ENCODE assay signal across 8 cellular contexts in the genomic region with DNA sequence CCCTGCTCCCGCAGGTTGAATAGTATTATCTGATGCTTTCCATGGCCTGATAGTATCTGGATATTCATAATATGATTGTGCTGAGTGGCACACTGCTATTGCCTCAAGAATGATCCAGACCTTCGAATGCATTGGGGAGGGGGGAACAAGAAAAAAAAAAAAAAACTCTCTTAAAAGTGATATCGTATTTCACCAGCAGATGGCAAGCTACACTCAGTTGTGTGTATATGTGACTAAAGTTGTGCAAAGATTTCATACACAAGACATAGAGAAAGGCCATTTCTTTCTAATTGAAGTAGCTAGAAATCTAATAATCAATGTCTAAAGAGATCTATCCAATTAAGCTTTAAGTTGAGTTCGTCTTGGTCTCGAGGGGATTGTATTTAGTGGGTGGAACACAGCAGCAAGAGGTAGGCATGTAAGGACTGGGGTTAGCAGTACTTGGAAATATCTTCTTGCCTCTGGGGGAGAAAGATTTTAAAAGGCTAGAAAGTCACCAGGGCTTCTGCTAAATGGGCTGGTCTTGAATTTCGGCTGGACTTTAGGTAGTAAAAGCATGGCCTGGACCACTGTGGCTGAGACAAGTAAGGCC. TPM values are rescaled to one million over a fixed set of nuclear protein-coding genes. Genes with fewer than 3 reads are reported as not detected.
DNase-seq lines count a peak whose midpoint lies in the region; ATAC-seq, FAIRE-seq and TF ChIP-seq lines count a peak whose summit lies in the region.

No MANE protein-coding gene starts in this region.

- no peaks in the 10 kb centered on the region for H3K27me3 ChIP-seq in foreskin keratinocyte
- H3K27me3 ChIP-seq in gastrocnemius medialis, result no peaks in the 10 kb centered on the region
- H3K27me3 ChIP-seq in CD8-positive, alpha-beta T cell (ENCODE audit: insufficient read depth, low read length), result no peaks in the 10 kb centered on the region

- peak; percentile 25 for FAIRE-seq in D721Med (lab: Jason Lieb, UNC)

- CTCF ChIA-PET in CD8-positive, alpha-beta T cell (lab: Charles Lee), result no interaction called here

- peaks cover 2% of the 10 kb centered on the region for H3K27me3 Mint-ChIP-seq in CD8-positive, alpha-beta T cell (ENCODE audit: low read depth)

- no peak for ATAC-seq in foreskin keratinocyte
- ATAC-seq in gastrocnemius medialis, result peak in 1 of 2 donors; percentile 53
- ATAC-seq in GM18511 (IDR thresholded peaks at IDR 0.05; ENCODE audit: unreplicated experiment), result no peak
- ATAC-seq in CD8-positive, alpha-beta T cell, result no peak
- ATAC-seq in GM19452 (IDR thresholded peaks at IDR 0.05; ENCODE audit: unreplicated experiment), result no peak

- no peaks in the 10 kb centered on the region for H3K36me3 Mint-ChIP-seq in CD8-positive, alpha-beta T cell

- no peaks in the 10 kb centered on the region for H3K9me3 ChIP-seq in gastrocnemius medialis
- no peaks in the 10 kb centered on the region for H3K9me3 ChIP-seq in CD8-positive, alpha-beta T cell (ENCODE audit: low read length)

- TF ChIP-seq CTCF in D721Med (IDR thresholded peaks at IDR 0.05; ENCODE audit: insufficient read depth, missing control alignments) (peak; percentile 45), foreskin keratinocyte (conservative IDR thresholded peaks at IDR 0.05) (peak; percentile 40), gastrocnemius medialis (IDR thresholded peaks at IDR 0.05 in 4 of 5, conservative IDR thresholded peaks at IDR 0.05 in 1 of 5) (peak; percentile 33 to 59 (median 38))
- no peak for TF ChIP-seq CTCF in CD8-positive, alpha-beta T cell (IDR thresholded peaks at IDR 0.05)

- H3K27ac ChIP-seq in foreskin keratinocyte (no peak overlapping the region), gastrocnemius medialis (no peak overlapping the region)
- no peak overlapping the region for H3K27ac ChIP-seq in CD8-positive, alpha-beta T cell (ENCODE audit: low read depth, low read length)

- POLR2A ChIA-PET in CD8-positive, alpha-beta T cell (lab: Charles Lee), result no interaction called here

- H3K4me1 Mint-ChIP-seq in CD8-positive, alpha-beta T cell (ENCODE audit: low read depth), result no peaks in the 10 kb centered on the region

- H3K4me1 ChIP-seq in foreskin keratinocyte (no peaks in the 10 kb centered on the region), gastrocnemius medialis (peaks cover 5 to 12% of the 10 kb centered on the region in 2 donors)
- H3K4me1 ChIP-seq in CD8-positive, alpha-beta T cell (ENCODE audit: insufficient read depth, low read length), result no peaks in the 10 kb centered on the region

- in situ Hi-C loops in gastrocnemius medialis (cut with MboI; ENCODE audit: low sequenced_read_pairs in 4 of 4), result loop anchor here (5.0 to 25.0 kb wide), 5 partner anchors 203 to 436 kb away; no protein-coding TSS in a partner anchor

- intact Hi-C loops in gastrocnemius medialis (cut with DNase I; ENCODE audit: low total_unique reads), result loop anchor here (5.0 kb wide), 2 partner anchors 201 to 321 kb away; no protein-coding TSS in a partner anchor
- intact Hi-C loops in CD8-positive, alpha-beta T cell (cut with DNase I, micrococcal nuclease), result loop anchor here in 1 of 2 experiments (2.0 kb wide), 2 partner anchors 321 to 469 kb away; no protein-coding TSS in a partner anchor

- TF ChIP-seq POLR2A in gastrocnemius medialis (IDR thresholded peaks at IDR 0.05), result no peak

- no peaks in the 10 kb centered on the region for H3K36me3 ChIP-seq in gastrocnemius medialis
- no peaks in the 10 kb centered on the region for H3K36me3 ChIP-seq in CD8-positive, alpha-beta T cell (ENCODE audit: insufficient read depth, low read length)

- H3K9me3 Mint-ChIP-seq in CD8-positive, alpha-beta T cell, result no peaks in the 10 kb centered on the region

- H3K4me3 Mint-ChIP-seq in CD8-positive, alpha-beta T cell, result no peak overlapping the region

- DNase-seq in D721Med (ENCODE audit: insufficient read length, low spot score), result no peak
- DNase-seq in HT1080 (ENCODE audit: low read depth), result peak; percentile 53
- peak; percentile 45 to 65 for DNase-seq in SHP77 (lab: John Stamatoyannopoulos, UW)
- no peak for DNase-seq in foreskin keratinocyte
- no peak for DNase-seq in gastrocnemius medialis
- DNase-seq in CD8-positive, alpha-beta T cell, result no peak

- H3K4me3 ChIP-seq in gastrocnemius medialis, result no peak overlapping the region
- H3K4me3 ChIP-seq in CD8-positive, alpha-beta T cell (ENCODE audit: low read depth, low read length), result no peak overlapping the region

- no peak overlapping the region for H3K27ac Mint-ChIP-seq in CD8-positive, alpha-beta T cell

RNA-seq across cellular contexts. Expression of gene SFRP4, which starts 15.3 kb away (rescaled TPM):
- 0.03 TPM in 1 of 2 replicates, not detected in the other for total RNA-seq in HT1080 (2014; rRNA removed; shearing (Covaris generic))
- 0.14 TPM in 2 replicates for polyA plus RNA-seq in HT1080 (2015; cell fraction: cytosol; rRNA removed)
- polyA plus RNA-seq in HT1080 (2015; cell fraction: nucleus; rRNA removed), result 0.07 TPM in 1 of 2 replicates, not detected in the other
- total RNA-seq in foreskin keratinocyte (not detected in 2 replicates), gastrocnemius medialis (under 1 TPM in 3 of 4 donors, not detected in 1; 0.24 to 0.98 (median 0.71) TPM)
- polyA plus RNA-seq in foreskin keratinocyte, result not detected in 2 replicates
- total RNA-seq in CD8-positive, alpha-beta T cell, result not detected

RNA-seq across cellular contexts. Expression of gene EPDR1, which starts 19.1 kb away (rescaled TPM):
- 44.0 and 48.6 TPM in 2 replicates for total RNA-seq in HT1080 (2014; rRNA removed; shearing (Covaris generic))
- 29.8 and 32.9 TPM in 2 replicates for polyA plus RNA-seq in HT1080 (2015; cell fraction: cytosol; rRNA removed)
- polyA plus RNA-seq in HT1080 (2015; cell fraction: nucleus; rRNA removed), result 22.3 and 24.6 TPM in 2 replicates
- 0.11 TPM in 1 of 2 replicates, not detected in the other for total RNA-seq in foreskin keratinocyte
- 0.06 TPM in 1 of 2 replicates, not detected in the other for polyA plus RNA-seq in foreskin keratinocyte
- total RNA-seq in gastrocnemius medialis, result 10 to 100 TPM; 32.2 to 60.2 (median 47.5) TPM
- under 1 TPM in 1 of 2 experiments, not detected in 1; 0.42 TPM for total RNA-seq in CD8-positive, alpha-beta T cell

RNA-seq across cellular contexts. Expression of gene NME8, which starts 52.9 kb away (rescaled TPM):
- total RNA-seq in HT1080 (2014; rRNA removed; shearing (Covaris generic)), result not detected in 2 replicates
- polyA plus RNA-seq in HT1080 (2015; cell fraction: cytosol; rRNA removed), result not detected in 2 replicates
- polyA plus RNA-seq in HT1080 (2015; cell fraction: nucleus; rRNA removed), result not detected in 2 replicates
- not detected in 2 replicates for total RNA-seq in foreskin keratinocyte
- not detected in 2 replicates for polyA plus RNA-seq in foreskin keratinocyte
- not detected for total RNA-seq in gastrocnemius medialis
- total RNA-seq in CD8-positive, alpha-beta T cell, result not detected

Comparison
In these comparisons a context has a peak if more than half of its experiments do, and no peak if none do; other contexts are left out.
1. DNase-seq: peak in HT1080 (single experiment) and SHP77 (2 of 2); none in D721Med (single experiment), foreskin keratinocyte (0 of 2), gastrocnemius medialis (0 of 2) and CD8-positive, alpha-beta T cell (0 of 7).
2. RNA of gene EPDR1, which starts 19.1 kb away (total RNA-seq): 32.2 to 60.2 TPM in gastrocnemius medialis and 44.0 to 48.6 TPM in HT1080; 0.42 TPM in CD8-positive, alpha-beta T cell and 0.11 TPM in foreskin keratinocyte; every median in the first group is over 10 times any median in the second.